In the genomic region with DNA sequence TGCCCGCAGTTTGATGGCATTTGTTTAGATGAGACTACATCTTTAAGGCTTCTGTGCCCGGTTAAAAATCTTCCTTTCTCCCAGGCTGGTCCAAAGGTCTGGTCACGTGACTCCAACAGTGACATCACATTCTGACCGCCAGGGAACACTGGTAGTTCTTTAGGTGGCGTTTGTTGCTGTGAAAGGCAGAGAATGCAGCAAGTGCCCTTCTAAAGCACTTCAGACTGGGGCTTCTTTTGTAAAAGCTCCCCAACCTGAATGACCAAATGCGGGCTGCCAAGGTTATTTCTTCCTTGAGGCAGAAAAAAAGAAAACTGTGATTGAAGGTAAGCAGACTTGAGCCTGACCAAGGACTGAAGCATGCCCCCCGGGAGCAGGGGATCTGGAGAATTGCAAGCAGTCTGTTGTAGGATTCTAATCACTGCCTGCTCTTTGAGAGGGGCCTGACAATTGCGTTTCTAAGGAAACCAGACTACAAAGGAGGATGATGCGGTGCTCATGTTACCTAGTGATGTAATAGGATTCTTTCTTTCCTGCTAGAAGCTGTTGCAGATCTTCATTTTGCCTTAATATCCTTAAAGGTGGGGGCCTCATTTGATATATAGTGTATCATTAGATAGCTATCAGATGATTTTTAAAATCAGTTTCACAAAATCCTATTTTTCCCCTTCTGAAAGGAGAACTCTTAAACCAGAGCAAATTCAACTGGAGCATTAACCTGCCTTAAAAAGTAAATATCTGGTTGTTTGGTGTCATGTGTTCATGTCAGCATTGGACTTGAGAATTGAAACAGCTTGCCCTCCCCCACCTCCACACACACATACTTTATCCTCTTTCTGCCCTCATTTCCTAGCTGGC, we compare ENCODE assay signal across 10 cellular contexts.
DNase-seq lines count a peak whose midpoint lies in the region; ATAC-seq, FAIRE-seq and TF ChIP-seq lines count a peak whose summit lies in the region.
"Had no signal": no experiment of that assay in that cellular context is flagged by ENCODE, and none has a peak within 500 bp of the region (broad histone marks: within the 10 kb centered on the region; RNA-seq: fewer than 3 reads in every experiment).

No MANE protein-coding gene starts in this region.

- POLR2A ChIA-PET in endothelial cell of umbilical vein (lab: Charles Lee): no interaction called here
- POLR2A ChIA-PET in PC-3 (lab: Charles Lee; ENCODE audit: unreplicated experiment): no interaction called here
- POLR2A ChIA-PET in CD8-positive, alpha-beta T cell (lab: Charles Lee): no interaction called here

- H3K36me3 ChIP-seq in endothelial cell of umbilical vein (ENCODE audit: control insufficient read depth in 2 of 2, extremely low read depth in 1 of 2, insufficient read depth in 2 of 2, low read length in 2 of 2) (no peaks in the 10 kb centered on the region), gastroesophageal sphincter (no peaks in the 10 kb centered on the region), PC-3 (ENCODE audit: low read depth, low read length) (no peaks in the 10 kb centered on the region)
- no peaks in the 10 kb centered on the region for H3K36me3 ChIP-seq in CD8-positive, alpha-beta T cell (ENCODE audit: insufficient read depth, low read length)

- TF ChIP-seq POLR2A in endothelial cell of umbilical vein (IDR thresholded peaks at IDR 0.05; ENCODE audit: low read depth, low read length): no peak
- TF ChIP-seq POLR2A in gastroesophageal sphincter (IDR thresholded peaks at IDR 0.05): no peak

- H3F3A ChIP-seq in PC-3 (ENCODE audit: low read length, unreplicated experiment): no peaks in the 10 kb centered on the region

- H3K79me2 ChIP-seq in endothelial cell of umbilical vein (ENCODE audit: control insufficient read depth, insufficient read depth, low read length): no peaks in the 10 kb centered on the region
- H3K79me2 ChIP-seq in PC-3 (ENCODE audit: low read length): no peaks in the 10 kb centered on the region

- peak overlapping the region; percentile 34 to 65 (median 63) for H3K4me3 Mint-ChIP-seq in nephron
- H3K4me3 Mint-ChIP-seq in CD8-positive, alpha-beta T cell: no peak overlapping the region
- H3K4me3 Mint-ChIP-seq: IgD-negative memory B cell, natural killer cell had no signal

- no peaks in the 10 kb centered on the region for H3K9me1 ChIP-seq in endothelial cell of umbilical vein (replicated peaks; ENCODE audit: control insufficient read depth, extremely low read depth, insufficient read depth, low read length)

- CTCF ChIA-PET in endothelial cell of umbilical vein (lab: Charles Lee): interaction anchor here (1.0 kb wide), 1 partner anchor 513 kb away, joined by 3 read pairs; no protein-coding TSS in a partner anchor
- CTCF ChIA-PET in PC-3 (lab: Charles Lee): no interaction called here
- CTCF ChIA-PET in CD8-positive, alpha-beta T cell (lab: Charles Lee): no interaction called here

- H4K20me1 ChIP-seq in endothelial cell of umbilical vein (replicated peaks; ENCODE audit: control insufficient read depth, extremely low read depth, insufficient read depth, low read length): no peaks in the 10 kb centered on the region
- H4K20me1 ChIP-seq in PC-3 (ENCODE audit: low read length): no peaks in the 10 kb centered on the region

- peaks cover 7% of the 10 kb centered on the region for H3K4me1 Mint-ChIP-seq in nephron
- H3K4me1 Mint-ChIP-seq in CD8-positive, alpha-beta T cell (ENCODE audit: low read depth): no peaks in the 10 kb centered on the region
- H3K4me1 Mint-ChIP-seq: natural killer cell had no signal

- peaks cover 2% of the 10 kb centered on the region for H3K9me3 Mint-ChIP-seq in nephron
- no peaks in the 10 kb centered on the region for H3K9me3 Mint-ChIP-seq in CD8-positive, alpha-beta T cell
- H3K9me3 Mint-ChIP-seq: natural killer cell had no signal

- H3K9me2 ChIP-seq in PC-3 (replicated peaks; ENCODE audit: low read length): no peaks in the 10 kb centered on the region

- DNase-seq in Daoy (ENCODE audit: low read depth): peak; percentile 6
- DNase-seq in NCI-H345 (lab: John Stamatoyannopoulos, UW): peak; percentile 71
- DNase-seq in endothelial cell of umbilical vein (ENCODE audit: low read depth, low spot score): peak; percentile 1
- DNase-seq in 8988T: no peak
- DNase-seq in PC-3: no peak
- no peak for DNase-seq in CD8-positive, alpha-beta T cell
- DNase-seq: natural killer cell had no signal

- no peaks in the 10 kb centered on the region for H3K4me1 ChIP-seq in endothelial cell of umbilical vein (ENCODE audit: control insufficient read depth, extremely low read depth, insufficient read depth, low read length)
- no peaks in the 10 kb centered on the region for H3K4me1 ChIP-seq in gastroesophageal sphincter
- H3K4me1 ChIP-seq in PC-3 (ENCODE audit: insufficient read depth, low read length): no peaks in the 10 kb centered on the region
- H3K4me1 ChIP-seq in CD8-positive, alpha-beta T cell (ENCODE audit: insufficient read depth, low read length): no peaks in the 10 kb centered on the region

- peak overlapping the region; percentile 85 to 94 (median 92) for H3K27ac Mint-ChIP-seq in nephron
- no peak overlapping the region for H3K27ac Mint-ChIP-seq in CD8-positive, alpha-beta T cell
- H3K27ac Mint-ChIP-seq: IgD-negative memory B cell, natural killer cell had no signal

- BruUV-seq in endothelial cell of umbilical vein (replicated peaks; lab: Mats Ljungman, UMichigan) (no TSS peak), PC-3 (replicated peaks; lab: Mats Ljungman, UMichigan) (no TSS peak)

- dilution Hi-C loops in endothelial cell of umbilical vein (cut with MboI; ENCODE audit: extremely low pct_ligation_motif_present, low sequenced_read_pairs): no loop called here

- H3K27me3 ChIP-seq in endothelial cell of umbilical vein (ENCODE audit: control insufficient read depth in 2 of 2, insufficient read depth in 2 of 2, low read length in 2 of 2) (no peaks in the 10 kb centered on the region), gastroesophageal sphincter (no peaks in the 10 kb centered on the region), PC-3 (ENCODE audit: low read length) (no peaks in the 10 kb centered on the region)
- no peaks in the 10 kb centered on the region for H3K27me3 ChIP-seq in CD8-positive, alpha-beta T cell (ENCODE audit: insufficient read depth, low read length)

- peaks cover 9% of the 10 kb centered on the region for H3K36me3 Mint-ChIP-seq in nephron (ENCODE audit: low read depth)
- H3K36me3 Mint-ChIP-seq in CD8-positive, alpha-beta T cell: no peaks in the 10 kb centered on the region
- H3K36me3 Mint-ChIP-seq: IgD-negative memory B cell, natural killer cell had no signal

- 20 to 32% methylated on average over 1 to 3 of the region's 9 CpGs for WGBS in gastroesophageal sphincter (ENCODE audit: low coverage in 1 of 2), 2 donors

- FAIRE-seq in endothelial cell of umbilical vein (lab: Jason Lieb, UNC): no peak

- intact Hi-C loops in endothelial cell of umbilical vein (cut with micrococcal nuclease): no loop called here
- intact Hi-C loops in PC-3 (cut with micrococcal nuclease): no loop called here
- intact Hi-C loops in CD8-positive, alpha-beta T cell (cut with DNase I, micrococcal nuclease): no loop called here

- ATAC-seq in gastroesophageal sphincter (no peak), PC-3 (no peak)
- no peak for ATAC-seq in CD8-positive, alpha-beta T cell
- ATAC-seq: natural killer cell had no signal

- TF ChIP-seq CTCF in endothelial cell of umbilical vein (IDR thresholded peaks at IDR 0.05; ENCODE audit: extremely low read depth in 1 of 2, insufficient read depth in 1 of 2, low read depth in 1 of 2, low read length in 2 of 2): no peak
- TF ChIP-seq CTCF in nephron (IDR thresholded peaks at IDR 0.05; ENCODE audit: unreplicated experiment in 3 of 3): peak in 2 of 3 experiments; percentile 12 to 14
- TF ChIP-seq CTCF in gastroesophageal sphincter (IDR thresholded peaks at IDR 0.05): no peak
- TF ChIP-seq CTCF in PC-3 (conservative IDR thresholded peaks at IDR 0.05; ENCODE audit: low read depth, low read length): no peak
- TF ChIP-seq CTCF in CD8-positive, alpha-beta T cell (IDR thresholded peaks at IDR 0.05): no peak

- H3K9me3 ChIP-seq in endothelial cell of umbilical vein (replicated peaks; ENCODE audit: control insufficient read depth, insufficient read depth, low read length): no peaks in the 10 kb centered on the region
- no peaks in the 10 kb centered on the region for H3K9me3 ChIP-seq in gastroesophageal sphincter
- H3K9me3 ChIP-seq in PC-3 (ENCODE audit: low read length): no peaks in the 10 kb centered on the region
- no peaks in the 10 kb centered on the region for H3K9me3 ChIP-seq in CD8-positive, alpha-beta T cell (ENCODE audit: low read length)

- no peak overlapping the region for H3K9ac ChIP-seq in endothelial cell of umbilical vein (replicated peaks; ENCODE audit: extremely low read depth, insufficient read depth, low read length)
- no peak overlapping the region for H3K9ac ChIP-seq in PC-3 (ENCODE audit: low read length)

- no peak overlapping the region for H3K4me3 ChIP-seq in endothelial cell of umbilical vein (replicated peaks in 1 of 3; ENCODE audit: insufficient read depth in 1 of 3, low read depth in 1 of 3, low read length in 3 of 3)
- H3K4me3 ChIP-seq in gastroesophageal sphincter: no peak overlapping the region
- H3K4me3 ChIP-seq in PC-3 (ENCODE audit: low read length): no peak overlapping the region
- H3K4me3 ChIP-seq in CD8-positive, alpha-beta T cell (ENCODE audit: low read depth, low read length): no peak overlapping the region

- H2AFZ ChIP-seq in endothelial cell of umbilical vein (ENCODE audit: low read depth, low read length): no peak overlapping the region
- no peak overlapping the region for H2AFZ ChIP-seq in PC-3 (ENCODE audit: low read length)

- TF ChIP-seq EP300 in gastroesophageal sphincter (IDR thresholded peaks at IDR 0.05): no peak

- no peak overlapping the region for H3K27ac ChIP-seq in endothelial cell of umbilical vein (ENCODE audit: insufficient read depth, low read depth, low read length)
- no peak overlapping the region for H3K27ac ChIP-seq in gastroesophageal sphincter
- H3K27ac ChIP-seq in PC-3 (ENCODE audit: low read length): no peak overlapping the region
- H3K27ac ChIP-seq in CD8-positive, alpha-beta T cell (ENCODE audit: low read depth, low read length): no peak overlapping the region

- H3K4me2 ChIP-seq in endothelial cell of umbilical vein (ENCODE audit: insufficient read depth, low read length) (no peak overlapping the region), PC-3 (ENCODE audit: low read length) (no peak overlapping the region)

- no peaks in the 10 kb centered on the region for H3K27me3 Mint-ChIP-seq in nephron (ENCODE audit: low read depth)
- no peaks in the 10 kb centered on the region for H3K27me3 Mint-ChIP-seq in CD8-positive, alpha-beta T cell (ENCODE audit: low read depth)
- H3K27me3 Mint-ChIP-seq: IgD-negative memory B cell had no signal

TF ChIP-seq in endothelial cell of umbilical vein, 7 proteins besides CTCF, POLR2A, EP300 and RAD21 (continues in another document):
- no peak for TF ChIP-seq JUN (IDR thresholded peaks at IDR 0.05; ENCODE audit: borderline replicate concordance, insufficient read depth, insufficient read length, low read depth)
- TF ChIP-seq GATA2 (IDR thresholded peaks at IDR 0.05; ENCODE audit: insufficient read depth, insufficient read length, low read depth, low read length): no peak
- TF ChIP-seq EZH2 (IDR thresholded peaks at IDR 0.05; ENCODE audit: borderline replicate concordance, low read depth, low read length, severe bottlenecking): no peak

Comparison
In these comparisons a context has a peak if more than half of its experiments do, and no peak if none do; other contexts are left out.
1. DNase-seq: peak in Daoy (single experiment), NCI-H345 (single experiment) and endothelial cell of umbilical vein (single experiment); none in 8988T (single experiment), PC-3 (single experiment) and CD8-positive, alpha-beta T cell (0 of 7).
2. CTCF ChIP-seq: peak in nephron (2 of 3); none in endothelial cell of umbilical vein (0 of 2), gastroesophageal sphincter (0 of 4), PC-3 (single experiment) and CD8-positive, alpha-beta T cell (single experiment).